In genomic region chr2:102126660-102127059, GRCh38 we compare ENCODE assay signal across 26 cellular contexts. TPM values are rescaled to one million over a fixed set of nuclear protein-coding genes. Genes with fewer than 3 reads are reported as not detected.
A peak's percentile ranks its signal among the peaks of the same experiment; 100 is the strongest.
DNase-seq lines count a peak whose midpoint lies in the region; ATAC-seq and TF ChIP-seq lines count a peak whose summit lies in the region.
"Had no signal": no experiment of that assay in that cellular context is flagged by ENCODE, and none has a peak within 500 bp of the region (broad histone marks: within the 10 kb centered on the region; RNA-seq: fewer than 3 reads in every experiment).

No MANE protein-coding gene starts in this region.

- H3K36me3 Mint-ChIP-seq in activated CD8-positive, alpha-beta T cell treated with anti-CD3 and anti-CD28 coated beads, Interleukin-2, amount 10 ng/mL, durations not matched to agents 7 days and 5 days (ENCODE audit: low read depth): no peaks in the 10 kb centered on the region
- H3K36me3 Mint-ChIP-seq: IgD-negative memory B cell had no signal

- H3K9me3 Mint-ChIP-seq in activated CD8-positive, alpha-beta T cell treated with anti-CD3 and anti-CD28 coated beads, Interleukin-2, amount 10 ng/mL, durations not matched to agents 7 days and 5 days (ENCODE audit: insufficient read depth): peaks cover 6% of the 10 kb centered on the region

- H3K27me3 ChIP-seq in RWPE2 (ENCODE audit: insufficient read depth, poor library complexity, severe bottlenecking) (no peaks in the 10 kb centered on the region), skeletal muscle satellite cell (ENCODE audit: control insufficient read depth, insufficient read depth, low read length) (no peaks in the 10 kb centered on the region)
- H3K27me3 ChIP-seq: transverse colon had no signal

- DNase-seq in SIG-M5 treated with dmso at 0.1 percent for 504 hours (lab: John Stamatoyannopoulos, UW; ENCODE audit: unreplicated experiment) (peak; percentile 42), SIG-M5 (lab: John Stamatoyannopoulos, UW) (no peak), RWPE2 (ENCODE audit: low spot score) (no peak), fibroblast of pulmonary artery (ENCODE audit: low read depth) (peak; percentile 57), head of caudate nucleus (no peak)
- no peak for DNase-seq in activated CD8-positive, alpha-beta T cell treated with anti-CD3 and anti-CD28 coated beads, Interleukin-2, amount 10 ng/mL, durations not matched to agents 7 days and 5 days
- DNase-seq: activated T-cell treated with anti-CD3 and anti-CD28 coated beads, Interleukin-2, amount 50 U/mL, for 4 hours; C1 segment of cervical spinal cord; dermis blood vessel endothelial cell; GF-D8; MM.1S; NCI-H2171 treated with DMSO at 0.1 percent for 48 hours; NCI-H69; nucleus accumbens; stimulated activated CD4-positive, alpha-beta T cell treated with anti-CD3 and anti-CD28 coated beads, Interleukin-1b, Interleukin-23, amount 100 ng/mL, for 48 hours; stimulated activated naive CD4-positive, alpha-beta T cell treated with Interleukin-2 at 50 U/mL for 16 hours; T-helper 17 cell; transverse colon; WERI-Rb-1 had no signal

- no peak overlapping the region for H3K4me3 Mint-ChIP-seq in activated CD8-positive, alpha-beta T cell treated with anti-CD3 and anti-CD28 coated beads, Interleukin-2, amount 10 ng/mL, durations not matched to agents 7 days and 5 days
- H3K4me3 Mint-ChIP-seq: activated naive CD8-positive, alpha-beta T cell; activated T-cell treated with anti-CD3 and anti-CD28 coated beads, Interleukin-2, amount 50 U/mL, for 4 hours; IgD-negative memory B cell; T-helper 17 cell had no signal

- H3K36me3 ChIP-seq in RWPE2 (ENCODE audit: low read depth) (no peaks in the 10 kb centered on the region), skeletal muscle satellite cell (ENCODE audit: insufficient read depth, low read length) (peaks cover 6% of the 10 kb centered on the region)
- H3K36me3 ChIP-seq: transverse colon, WERI-Rb-1 had no signal

- no peak overlapping the region for H3K27ac Mint-ChIP-seq in activated CD8-positive, alpha-beta T cell treated with anti-CD3 and anti-CD28 coated beads, Interleukin-2, amount 10 ng/mL, durations not matched to agents 7 days and 5 days
- H3K27ac Mint-ChIP-seq: IgD-negative memory B cell, T-helper 17 cell had no signal

- CTCF ChIA-PET in activated CD8-positive, alpha-beta T cell treated with anti-CD3 and anti-CD28 coated beads, Interleukin-2, amount 10 ng/mL, durations not matched to agents 7 days and 5 days (lab: Charles Lee): interaction anchor here (1.8 kb wide), 1 partner anchor 114 kb away, joined by 9 read pairs; no protein-coding TSS in a partner anchor

- no peak overlapping the region for H3K4me3 ChIP-seq in RWPE2 (ENCODE audit: severe bottlenecking)
- H3K4me3 ChIP-seq in fibroblast of pulmonary artery (replicated peaks; ENCODE audit: low read depth, low read length): no peak overlapping the region
- H3K4me3 ChIP-seq in skeletal muscle satellite cell (ENCODE audit: low read length): no peak overlapping the region
- H3K4me3 ChIP-seq: GM12878, transverse colon had no signal

- peak overlapping the region; percentile 82 for H3K27ac ChIP-seq in RWPE2 (ENCODE audit: poor library complexity, severe bottlenecking)
- H3K27ac ChIP-seq: 22Rv1, WERI-Rb-1 had no signal

- POLR2A ChIA-PET in activated CD8-positive, alpha-beta T cell treated with anti-CD3 and anti-CD28 coated beads, Interleukin-2, amount 10 ng/mL, durations not matched to agents 7 days and 5 days (lab: Charles Lee): no interaction called here

- no peaks in the 10 kb centered on the region for H3K4me1 Mint-ChIP-seq in activated CD8-positive, alpha-beta T cell treated with anti-CD3 and anti-CD28 coated beads, Interleukin-2, amount 10 ng/mL, durations not matched to agents 7 days and 5 days (ENCODE audit: low read depth)

- ATAC-seq in RWPE2 (ENCODE audit: low read depth) (no peak), HG03159 (IDR thresholded peaks at IDR 0.05; ENCODE audit: unreplicated experiment) (no peak)
- no peak for ATAC-seq in activated CD8-positive, alpha-beta T cell treated with anti-CD3 and anti-CD28 coated beads, Interleukin-2, amount 10 ng/mL, durations not matched to agents 7 days and 5 days
- ATAC-seq: sciatic nerve, T-helper 17 cell had no signal

- H3K4me1 ChIP-seq in RWPE2 (ENCODE audit: insufficient read depth, poor library complexity, severe bottlenecking) (peaks cover 19% of the 10 kb centered on the region), skeletal muscle satellite cell (ENCODE audit: control insufficient read depth, insufficient read depth, low read length) (peaks cover 53% of the 10 kb centered on the region)

- intact Hi-C loops in head of caudate nucleus (cut with DNase I): no loop called here

- H3K9me3 ChIP-seq in RWPE2 (ENCODE audit: severe bottlenecking) (no peaks in the 10 kb centered on the region), skeletal muscle satellite cell (replicated peaks; ENCODE audit: low read length) (no peaks in the 10 kb centered on the region)
- H3K9me3 ChIP-seq: transverse colon had no signal

- TF ChIP-seq CTCF in RWPE2 (IDR thresholded peaks at IDR 0.05; ENCODE audit: poor library complexity, severe bottlenecking) (no peak), fibroblast of pulmonary artery (IDR thresholded peaks at IDR 0.05; ENCODE audit: low read length, missing control alignments) (no peak)

- no peak overlapping the region for H3K4me2 ChIP-seq in skeletal muscle satellite cell (ENCODE audit: low read length)

- peak overlapping the region; percentile 68 for H3K9ac ChIP-seq in skeletal muscle satellite cell (ENCODE audit: low read depth, low read length)

- H3K27me3 Mint-ChIP-seq in activated CD8-positive, alpha-beta T cell treated with anti-CD3 and anti-CD28 coated beads, Interleukin-2, amount 10 ng/mL, durations not matched to agents 7 days and 5 days (ENCODE audit: low read depth): no peaks in the 10 kb centered on the region
- H3K27me3 Mint-ChIP-seq: activated naive CD8-positive, alpha-beta T cell; T-helper 17 cell had no signal

RNA-seq across cellular contexts. Expression of gene IL1R1, which starts 15.9 kb away (rescaled TPM):
- 74.3 and 83.0 TPM in 2 replicates for total RNA-seq in skeletal muscle satellite cell (2012; rRNA removed)
- not detected for total RNA-seq in activated CD8-positive, alpha-beta T cell treated with anti-CD3 and anti-CD28 coated beads, Interleukin-2, amount 10 ng/mL, durations not matched to agents 7 days and 5 days

Comparison
In these comparisons a context has a peak if more than half of its experiments do, and no peak if none do; other contexts are left out.
1. DNase-seq: peak in SIG-M5 treated with dmso at 0.1 percent for 504 hours (single experiment) and fibroblast of pulmonary artery (single experiment); none in SIG-M5 (single experiment), RWPE2 (single experiment), head of caudate nucleus (0 of 42) and activated CD8-positive, alpha-beta T cell treated with anti-CD3 and anti-CD28 coated beads, Interleukin-2, amount 10 ng/mL, durations not matched to agents 7 days and 5 days (single experiment).